1 cellular context compared by ENCODE assay signal in genomic region chr7:130205084-130205947, GRCh38.
TF ChIP-seq lines count a peak whose summit lies in the region.

TMEM209 (minus strand) TSS chr7:130205406; CDS start chr7:130205375, 31 bp downstream.

TF ChIP-seq in HepG2, 621 proteins besides CTCF, POLR2A, EP300 and RAD21 (continued from another document and continues in another):
- TF ChIP-seq, protein P1, sequence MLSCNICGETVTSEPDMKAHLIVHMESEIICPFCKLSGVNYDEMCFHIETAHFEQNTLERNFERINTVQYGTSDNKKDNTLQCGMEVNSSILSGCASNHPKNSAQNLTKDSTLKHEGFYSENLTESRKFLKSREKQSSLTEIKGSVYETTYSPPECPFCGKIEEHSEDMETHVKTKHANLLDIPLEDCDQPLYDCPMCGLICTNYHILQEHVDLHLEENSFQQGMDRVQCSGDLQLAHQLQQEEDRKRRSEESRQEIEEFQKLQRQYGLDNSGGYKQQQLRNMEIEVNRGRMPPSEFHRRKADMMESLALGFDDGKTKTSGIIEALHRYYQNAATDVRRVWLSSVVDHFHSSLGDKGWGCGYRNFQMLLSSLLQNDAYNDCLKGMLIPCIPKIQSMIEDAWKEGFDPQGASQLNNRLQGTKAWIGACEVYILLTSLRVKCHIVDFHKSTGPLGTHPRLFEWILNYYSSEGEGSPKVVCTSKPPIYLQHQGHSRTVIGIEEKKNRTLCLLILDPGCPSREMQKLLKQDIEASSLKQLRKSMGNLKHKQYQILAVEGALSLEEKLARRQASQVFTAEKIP (CRISPR knock-in tag; IDR thresholded peaks at IDR 0.05; ENCODE audit: borderline replicate concordance) = no peak
- TF ChIP-seq MLX (CRISPR knock-in tag; IDR thresholded peaks at IDR 0.05) (no peak), RFXAP (CRISPR knock-in tag; IDR thresholded peaks at IDR 0.05; ENCODE audit: borderline replicate concordance) (peak; percentile 49; the same call in 1 of the 2 replicates), ZNF530 (CRISPR knock-in tag; IDR thresholded peaks at IDR 0.05; ENCODE audit: low read depth) (no peak), ZZZ3 (CRISPR knock-in tag; IDR thresholded peaks at IDR 0.05; ENCODE audit: borderline replicate concordance) (peak; percentile 81; the same call in 1 of the 2 replicates), ZNF282 (IDR thresholded peaks at IDR 0.05; ENCODE audit: partially characterized antibody) (no peak), ZBTB20 (CRISPR knock-in tag; IDR thresholded peaks at IDR 0.05; ENCODE audit: borderline replicate concordance, low read depth) (no peak), ZNF605 (CRISPR knock-in tag; IDR thresholded peaks at IDR 0.05) (peak; percentile 79), HOXA3 (CRISPR knock-in tag; IDR thresholded peaks at IDR 0.05) (peak; percentile 86), ZNF230 (CRISPR knock-in tag; IDR thresholded peaks at IDR 0.05) (peak; percentile 52; the same call in 1 of the 2 replicates), ZNF672 (CRISPR knock-in tag; IDR thresholded peaks at IDR 0.05) (no peak), RARA (CRISPR knock-in tag; IDR thresholded peaks at IDR 0.05) (no peak), ZNF644 (CRISPR knock-in tag; IDR thresholded peaks at IDR 0.05; ENCODE audit: low read depth) (no peak), FLYWCH1 (CRISPR knock-in tag; IDR thresholded peaks at IDR 0.05) (no peak), ZNF326 (CRISPR knock-in tag; IDR thresholded peaks at IDR 0.05; ENCODE audit: borderline replicate concordance) (no peak), KLF6 (CRISPR knock-in tag; IDR thresholded peaks at IDR 0.05) (peak; percentile 22; the same call in 1 of the 2 replicates), GLI4 (CRISPR knock-in tag; IDR thresholded peaks at IDR 0.05; ENCODE audit: borderline replicate concordance) (0 out of 2 replicates have a peak, but pooled peaks have one; percentile 31), GATAD2A (CRISPR knock-in tag; IDR thresholded peaks at IDR 0.05) (no peak; the same call in 1 of the 2 replicates), ZNF335 (CRISPR knock-in tag; IDR thresholded peaks at IDR 0.05) (no peak), ZNF574 (CRISPR knock-in tag; IDR thresholded peaks at IDR 0.05) (peak; percentile 86), ZMAT3 (CRISPR knock-in tag; conservative IDR thresholded peaks at IDR 0.05) (peak; percentile 84; the same call in 1 of the 2 replicates), MIER2 (CRISPR knock-in tag; IDR thresholded peaks at IDR 0.05) (no peak), DNMT3B (CRISPR knock-in tag; conservative IDR thresholded peaks at IDR 0.05) (no peak), ZBED4 (CRISPR knock-in tag; IDR thresholded peaks at IDR 0.05; ENCODE audit: borderline replicate concordance) (no peak), ZNF772 (CRISPR knock-in tag; IDR thresholded peaks at IDR 0.05) (peak; percentile 63; the same call in 1 of the 2 replicates), ARNTL (CRISPR knock-in tag; IDR thresholded peaks at IDR 0.05) (no peak), PHF5A (CRISPR knock-in tag; IDR thresholded peaks at IDR 0.05; ENCODE audit: low read depth, unreplicated experiment) (no peak), DPF2 (CRISPR knock-in tag; IDR thresholded peaks at IDR 0.05; ENCODE audit: borderline replicate concordance, low read depth) (no peak), TEAD3 (CRISPR knock-in tag; optimal IDR thresholded peaks at IDR 0.05; ENCODE audit: borderline replicate concordance) (peak; percentile 42), ZNF792 (CRISPR knock-in tag; IDR thresholded peaks at IDR 0.05) (0 out of 2 replicates have a peak, but pooled peaks have one; percentile 30), FOSL2 (CRISPR knock-in tag; IDR thresholded peaks at IDR 0.05) (no peak; the same call in none of the 2 replicates), EEA1 (CRISPR knock-in tag; IDR thresholded peaks at IDR 0.05; ENCODE audit: borderline replicate concordance) (no peak), HNRNPL (IDR thresholded peaks at IDR 0.05; ENCODE audit: low read depth, low read length) (0 out of 2 replicates have a peak, but pooled peaks have one; percentile 37), ATF7-NPFF (CRISPR knock-in tag; IDR thresholded peaks at IDR 0.05; ENCODE audit: low read depth) (peak; percentile 69; the same call in 1 of the 2 replicates), ZSCAN29 (CRISPR knock-in tag; conservative IDR thresholded peaks at IDR 0.05) (no peak), ZKSCAN5 (CRISPR knock-in tag; IDR thresholded peaks at IDR 0.05) (no peak), CCAR2 (optimal IDR thresholded peaks at IDR 0.05; ENCODE audit: low read depth, low read length) (no peak), UBTF (CRISPR knock-in tag; IDR thresholded peaks at IDR 0.05) (peak; percentile 60), ZNF569 (CRISPR knock-in tag; IDR thresholded peaks at IDR 0.05; ENCODE audit: borderline replicate concordance) (no peak), ZNF292 (CRISPR knock-in tag; IDR thresholded peaks at IDR 0.05; ENCODE audit: borderline replicate concordance, low read depth) (no peak), ZBTB26 (CRISPR knock-in tag; IDR thresholded peaks at IDR 0.05; ENCODE audit: borderline replicate concordance) (no peak), ATRX (CRISPR knock-in tag; IDR thresholded peaks at IDR 0.05; ENCODE audit: borderline replicate concordance) (no peak), ZNF543 (CRISPR knock-in tag; IDR thresholded peaks at IDR 0.05) (no peak), PAF1 (CRISPR knock-in tag; IDR thresholded peaks at IDR 0.05) (no peak), ZNF274 (CRISPR knock-in tag; IDR thresholded peaks at IDR 0.05) (no peak; the same call in none of the 2 replicates), ZNF839 (CRISPR knock-in tag; IDR thresholded peaks at IDR 0.05; ENCODE audit: borderline replicate concordance) (peak; percentile 33; the same call in 1 of the 2 replicates), MEIS2 (CRISPR knock-in tag; IDR thresholded peaks at IDR 0.05) (0 out of 2 replicates have a peak, but pooled peaks have one; percentile 26), ZNF547 (CRISPR knock-in tag; IDR thresholded peaks at IDR 0.05) (peak; percentile 81), SOX13 (IDR thresholded peaks at IDR 0.05) (no peak; the same call in 1 of the 2 replicates), SOX13 (CRISPR knock-in tag; conservative IDR thresholded peaks at IDR 0.05 in 1 of 2, IDR thresholded peaks at IDR 0.05 in 1 of 2) (peak in 1 of 2 experiments; percentile 13; a peak in 1 of 4 replicates), PHF20 (CRISPR knock-in tag; IDR thresholded peaks at IDR 0.05) (peak; percentile 94), ZNF124 (CRISPR knock-in tag; IDR thresholded peaks at IDR 0.05) (peak; percentile 60; the same call in 1 of the 2 replicates), ZNF30 (CRISPR knock-in tag; IDR thresholded peaks at IDR 0.05) (no peak)
- TF ChIP-seq, protein P2, sequence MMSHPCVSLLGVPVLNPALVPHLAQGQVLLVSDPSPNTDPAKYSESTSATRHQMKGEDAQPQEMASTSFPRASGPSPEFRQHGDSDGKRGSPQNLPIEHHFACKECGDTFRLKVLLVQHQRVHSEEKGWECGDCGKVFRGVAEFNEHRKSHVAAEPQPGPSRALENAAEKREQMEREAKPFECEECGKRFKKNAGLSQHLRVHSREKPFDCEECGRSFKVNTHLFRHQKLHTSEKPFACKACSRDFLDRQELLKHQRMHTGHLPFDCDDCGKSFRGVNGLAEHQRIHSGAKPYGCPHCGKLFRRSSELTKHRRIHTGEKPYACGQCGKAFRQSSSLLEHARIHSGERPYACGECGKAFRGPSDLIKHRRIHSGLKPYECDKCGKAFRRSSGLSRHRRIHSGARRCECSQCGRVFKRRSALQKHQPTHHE (CRISPR knock-in tag; IDR thresholded peaks at IDR 0.05; ENCODE audit: borderline replicate concordance) = peak; percentile 48
- TF ChIP-seq, protein P3, sequence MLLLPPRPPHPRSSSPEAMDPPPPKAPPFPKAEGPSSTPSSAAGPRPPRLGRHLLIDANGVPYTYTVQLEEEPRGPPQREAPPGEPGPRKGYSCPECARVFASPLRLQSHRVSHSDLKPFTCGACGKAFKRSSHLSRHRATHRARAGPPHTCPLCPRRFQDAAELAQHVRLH (CRISPR knock-in tag; IDR thresholded peaks at IDR 0.05; ENCODE audit: borderline replicate concordance, low read depth) = no peak
- TF ChIP-seq, protein P4, sequence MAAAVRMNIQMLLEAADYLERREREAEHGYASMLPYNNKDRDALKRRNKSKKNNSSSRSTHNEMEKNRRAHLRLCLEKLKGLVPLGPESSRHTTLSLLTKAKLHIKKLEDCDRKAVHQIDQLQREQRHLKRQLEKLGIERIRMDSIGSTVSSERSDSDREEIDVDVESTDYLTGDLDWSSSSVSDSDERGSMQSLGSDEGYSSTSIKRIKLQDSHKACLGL (CRISPR knock-in tag; IDR thresholded peaks at IDR 0.05) = no peak
- TF ChIP-seq, protein P5, sequence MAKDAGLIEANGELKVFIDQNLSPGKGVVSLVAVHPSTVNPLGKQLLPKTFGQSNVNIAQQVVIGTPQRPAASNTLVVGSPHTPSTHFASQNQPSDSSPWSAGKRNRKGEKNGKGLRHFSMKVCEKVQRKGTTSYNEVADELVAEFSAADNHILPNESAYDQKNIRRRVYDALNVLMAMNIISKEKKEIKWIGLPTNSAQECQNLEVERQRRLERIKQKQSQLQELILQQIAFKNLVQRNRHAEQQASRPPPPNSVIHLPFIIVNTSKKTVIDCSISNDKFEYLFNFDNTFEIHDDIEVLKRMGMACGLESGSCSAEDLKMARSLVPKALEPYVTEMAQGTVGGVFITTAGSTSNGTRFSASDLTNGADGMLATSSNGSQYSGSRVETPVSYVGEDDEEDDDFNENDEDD (CRISPR knock-in tag; IDR thresholded peaks at IDR 0.05; ENCODE audit: borderline replicate concordance) = peak; percentile 90
